ENCODE assay signal across 34 cellular contexts in genomic region chr6:143840595-143840994, GRCh38. TPM values are rescaled to one million over a fixed set of nuclear protein-coding genes. Genes with fewer than 3 reads are reported as not detected.
"Had no signal": no experiment of that assay in that cellular context is flagged by ENCODE, and none has a peak within 500 bp of the region (broad histone marks: within the 10 kb centered on the region; RNA-seq: fewer than 3 reads in every experiment).

No MANE protein-coding gene starts in this region.

- H3K27me3 Mint-ChIP-seq: activated CD4-positive, alpha-beta T cell treated with anti-CD3 and anti-CD28 coated beads for 36 hours; activated CD8-positive, alpha-beta T cell treated with anti-CD3 and anti-CD28 coated beads for 36 hours; activated T-cell treated with anti-CD3 and anti-CD28 coated beads, Interleukin-2, amount 50 U/mL, for 24 hours; T-cell had no signal

- H3K27ac Mint-ChIP-seq: activated CD8-positive, alpha-beta T cell treated with anti-CD3 and anti-CD28 coated beads for 36 hours; activated T-cell treated with anti-CD3 and anti-CD28 coated beads, Interleukin-2, amount 50 U/mL, for 24 hours; activated T-helper 1 cell treated with anti-CD3 and anti-CD28 coated beads, Interleukin-12 subunit alpha, Interleukin-12 subunit beta, Interleukin-2, Interleukin-4 antibody, amounts not matched to agents 30 ng/mL and 10 ng/mL and 1 ng/mL, durations not matched to agents 14 hours and 24 hours and 36 hours; T-cell had no signal

- H3K27me3 ChIP-seq: adrenal gland, breast epithelium had no signal

- H3K36me3 ChIP-seq: breast epithelium had no signal

- H3K4me3 ChIP-seq: adrenal gland, breast epithelium, SK-N-MC had no signal

- DNase-seq: activated CD4-positive, alpha-beta T cell treated with anti-CD3 and anti-CD28 coated beads for 36 hours; activated CD4-positive, alpha-beta T cell treated with anti-CD3 and anti-CD28 coated beads, Interleukin-2, amount 50 U/mL, for 1 hour; activated CD4-positive, CD25-positive, alpha-beta regulatory T cell; activated CD8-positive, alpha-beta memory T cell treated with anti-CD3 and anti-CD28 coated beads, Interleukin-2, amount 50 U/mL, for 4 hours; activated CD8-positive, alpha-beta T cell treated with anti-CD3 and anti-CD28 coated beads for 36 hours; activated effector memory CD4-positive, alpha-beta T cell treated with anti-CD3 and anti-CD28 coated beads, Interleukin-2, amount 50 U/mL, for 16 hours; activated naive CD4-positive, alpha-beta T cell treated with Interleukin-2 at 50 U/mL for 16 hours; activated T-cell treated with anti-CD3 and anti-CD28 coated beads, Interleukin-2, amount 50 U/mL, for 24 hours; adrenal gland; anterior cingulate cortex; caudate nucleus; Karpas-422; NCI-H1048; NCI-H1417; NCI-H1930; NCI-H2171 treated with DMSO at 0.1 percent for 48 hours; NCI-H226; NCI-H526; NCI-H82; NK-92 treated with Interleukin-12 subunit alpha and Interleukin-12 subunit beta, amount 100 ng/mL, for 24 hours; OCI-M1; RPMI8226; T-cell; T-helper 2 cell; T1000 had no signal

- H3K4me3 Mint-ChIP-seq: activated CD4-positive, alpha-beta T cell treated with anti-CD3 and anti-CD28 coated beads for 36 hours; activated CD8-positive, alpha-beta T cell treated with anti-CD3 and anti-CD28 coated beads for 36 hours; activated T-cell treated with anti-CD3 and anti-CD28 coated beads, Interleukin-2, amount 50 U/mL, for 24 hours had no signal

- H3K27ac ChIP-seq: adrenal gland, breast epithelium, SK-N-MC had no signal

- FAIRE-seq: TTC549 had no signal

- ATAC-seq: activated CD4-positive, alpha-beta T cell treated with anti-CD3 and anti-CD28 coated beads for 36 hours; activated CD8-positive, alpha-beta T cell treated with anti-CD3 and anti-CD28 coated beads for 36 hours; activated naive CD4-positive, alpha-beta T cell treated with anti-CD3 and anti-CD28 coated beads, Interleukin-2, amount 50 U/mL, for 72 hours; Panc1; Right ventricle myocardium inferior; T-cell had no signal

- H3K9me3 Mint-ChIP-seq: activated CD8-positive, alpha-beta T cell treated with anti-CD3 and anti-CD28 coated beads for 36 hours; activated naive CD4-positive, alpha-beta T cell treated with anti-CD3 and anti-CD28 coated beads, Interleukin-2, amount 50 U/mL, for 72 hours; activated T-cell treated with anti-CD3 and anti-CD28 coated beads, Interleukin-2, amount 50 U/mL, for 24 hours; activated T-helper 1 cell treated with anti-CD3 and anti-CD28 coated beads, Interleukin-12 subunit alpha, Interleukin-12 subunit beta, Interleukin-2, Interleukin-4 antibody, amounts not matched to agents 30 ng/mL and 10 ng/mL and 1 ng/mL, durations not matched to agents 14 hours and 24 hours and 36 hours; T-cell had no signal

- H3K9me3 ChIP-seq: adrenal gland, breast epithelium had no signal

RNA-seq across cellular contexts. Expression of gene ZC2HC1B, which starts 23.7 kb away (rescaled TPM):
- total RNA-seq: activated CD4-positive, alpha-beta T cell treated with anti-CD3 and anti-CD28 coated beads for 36 hours; activated CD8-positive, alpha-beta T cell treated with anti-CD3 and anti-CD28 coated beads for 36 hours; activated naive CD4-positive, alpha-beta T cell treated with anti-CD3 and anti-CD28 coated beads, Interleukin-2, amount 50 U/mL, for 72 hours; activated T-helper 1 cell treated with anti-CD3 and anti-CD28 coated beads, Interleukin-12 subunit alpha, Interleukin-12 subunit beta, Interleukin-2, Interleukin-4 antibody, amounts not matched to agents 30 ng/mL and 10 ng/mL and 1 ng/mL, durations not matched to agents 14 hours and 24 hours and 36 hours; breast epithelium; cerebellum; NCI-H460; Right ventricle myocardium inferior; T-cell had no signal
